ENCODE assay signal across 16 cellular contexts in genomic region chr10:11783558-11783865, GRCh38.
"Had no signal": no experiment of that assay in that cellular context is flagged by ENCODE, and none has a peak within 500 bp of the region (broad histone marks: within the 10 kb centered on the region; RNA-seq: fewer than 3 reads in every experiment).

No MANE protein-coding gene starts in this region.

- DNase-seq: activated CD4-positive, alpha-beta T cell treated with anti-CD3 and anti-CD28 coated beads, Interleukin-2, amount 50 U/mL, for 4 hours; activated effector memory CD4-positive, alpha-beta T cell treated with anti-CD3 and anti-CD28 coated beads, Interleukin-2, amount 50 U/mL, for 16 hours; activated naive CD4-positive, alpha-beta T cell treated with anti-CD3 and anti-CD28 coated beads, Interleukin-2, amount 50 U/mL, for 16 hours; cerebellar nuclear complex; effector CD4-positive, alpha-beta T cell; left ventricle myocardium inferior; stimulated activated CD4-positive, alpha-beta T cell treated with anti-CD3 and anti-CD28 coated beads, Interleukin-4, amount 100 ng/mL, for 1 hour; T-helper 17 cell; transverse colon had no signal

- H3K9me3 Mint-ChIP-seq: activated T-cell treated with anti-CD3 and anti-CD28 coated beads, Interleukin-2, amount 50 U/mL, for 72 hours; memory B cell; stimulated activated naive CD8-positive, alpha-beta T cell treated with anti-CD3 and anti-CD28 coated beads, Interleukin-15, amount 100 ng/mL, for 72 hours had no signal

- H3K36me3 ChIP-seq: left ventricle myocardium inferior, suprapubic skin, transverse colon had no signal

- H3K27ac Mint-ChIP-seq: activated T-cell treated with anti-CD3 and anti-CD28 coated beads, Interleukin-2, amount 50 U/mL, for 72 hours; memory B cell; naive thymus-derived CD4-positive, alpha-beta T cell; stimulated activated naive CD8-positive, alpha-beta T cell treated with anti-CD3 and anti-CD28 coated beads, Interleukin-15, amount 100 ng/mL, for 72 hours; T-helper 17 cell had no signal

- H3K4me2 ChIP-seq: smooth muscle cell had no signal

- H3K36me3 Mint-ChIP-seq: naive thymus-derived CD4-positive, alpha-beta T cell had no signal

- H3K27ac ChIP-seq: left ventricle myocardium inferior, suprapubic skin, transverse colon, VCaP had no signal

- H3K9me3 ChIP-seq: left ventricle myocardium inferior, suprapubic skin, transverse colon had no signal

- H3K4me3 Mint-ChIP-seq: activated T-cell treated with anti-CD3 and anti-CD28 coated beads, Interleukin-2, amount 50 U/mL, for 72 hours; memory B cell; naive thymus-derived CD4-positive, alpha-beta T cell; stimulated activated naive CD8-positive, alpha-beta T cell treated with anti-CD3 and anti-CD28 coated beads, Interleukin-15, amount 100 ng/mL, for 72 hours; T-helper 17 cell had no signal

- H3K4me3 ChIP-seq: left ventricle myocardium inferior, smooth muscle cell, suprapubic skin, transverse colon had no signal

- H3K4me1 ChIP-seq: left ventricle myocardium inferior, suprapubic skin, transverse colon had no signal

- H3K27me3 ChIP-seq: suprapubic skin, transverse colon had no signal
